27 cellular contexts compared by ENCODE assay signal in the genomic region with DNA sequence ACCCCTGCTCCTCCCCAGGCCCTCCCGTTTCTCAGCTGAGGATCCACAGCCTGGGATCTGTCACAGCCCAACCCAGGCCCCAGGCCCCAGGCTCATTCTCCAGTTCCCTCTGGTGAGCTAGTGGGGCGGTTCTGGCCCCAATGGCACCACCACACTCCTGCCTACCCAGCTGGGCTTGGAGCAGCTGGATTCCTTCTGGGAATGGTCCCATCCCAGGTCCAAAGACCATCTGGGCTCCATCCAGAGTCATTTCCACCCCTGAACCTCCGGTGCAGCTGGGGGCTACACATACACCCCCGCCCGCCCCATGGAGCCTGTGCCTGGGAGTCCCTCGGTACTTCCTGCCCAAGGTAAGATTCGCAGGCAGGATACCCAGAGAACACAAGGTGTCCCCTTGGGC.
"Had no signal": no experiment of that assay in that cellular context is flagged by ENCODE, and none has a peak within 500 bp of the region (broad histone marks: within the 10 kb centered on the region; RNA-seq: fewer than 3 reads in every experiment).

No MANE protein-coding gene starts in this region.

- H3K27ac Mint-ChIP-seq: activated naive CD4-positive, alpha-beta T cell treated with anti-CD3 and anti-CD28 coated beads, Interleukin-2, amount 10 ng/mL, durations not matched to agents 7 days and 5 days; activated naive CD8-positive, alpha-beta T cell treated with anti-CD3 and anti-CD28 coated beads, Interleukin-2, amount 10 ng/mL, durations not matched to agents 7 days and 5 days; naive B cell; stimulated activated memory B cell treated with anti-CD40 and anti-IgM and Interleukin-4, amounts not matched to agents 10 μg/mL and 1 μg/mL and 100 μg/mL, for 72 hours; T-helper 1 cell treated with Interleukin-12 subunit alpha and Interleukin-12 subunit beta and Interleukin-4 antibody, amounts not matched to agents 30 μg/mL and 1 μg/mL, for 36 hours had no signal

- H3K4me3 Mint-ChIP-seq: activated naive CD4-positive, alpha-beta T cell treated with anti-CD3 and anti-CD28 coated beads, Interleukin-2, amount 10 ng/mL, durations not matched to agents 7 days and 5 days; activated naive CD8-positive, alpha-beta T cell treated with anti-CD3 and anti-CD28 coated beads, Interleukin-2, amount 10 ng/mL, durations not matched to agents 7 days and 5 days; mesothelial cell of epicardium; naive B cell; neural crest cell; stimulated activated memory B cell treated with anti-CD40 and anti-IgM and Interleukin-4, amounts not matched to agents 10 μg/mL and 1 μg/mL and 100 μg/mL, for 72 hours; T-helper 1 cell treated with Interleukin-12 subunit alpha and Interleukin-12 subunit beta and Interleukin-4 antibody, amounts not matched to agents 30 μg/mL and 1 μg/mL, for 36 hours had no signal

- H3K9ac ChIP-seq: SK-N-SH had no signal

- H3K36me3 Mint-ChIP-seq: activated naive CD4-positive, alpha-beta T cell treated with anti-CD3 and anti-CD28 coated beads, Interleukin-2, amount 10 ng/mL, durations not matched to agents 7 days and 5 days; activated naive CD8-positive, alpha-beta T cell treated with anti-CD3 and anti-CD28 coated beads, Interleukin-2, amount 10 ng/mL, durations not matched to agents 7 days and 5 days; mesothelial cell of epicardium; naive B cell; stimulated activated memory B cell treated with anti-CD40 and anti-IgM and Interleukin-4, amounts not matched to agents 10 μg/mL and 1 μg/mL and 100 μg/mL, for 72 hours had no signal

- H3K27me3 ChIP-seq: brain microvascular endothelial cell, suprapubic skin had no signal

- H3K4me1 Mint-ChIP-seq: activated naive CD4-positive, alpha-beta T cell treated with anti-CD3 and anti-CD28 coated beads, Interleukin-2, amount 10 ng/mL, durations not matched to agents 7 days and 5 days; activated naive CD8-positive, alpha-beta T cell treated with anti-CD3 and anti-CD28 coated beads, Interleukin-2, amount 10 ng/mL, durations not matched to agents 7 days and 5 days had no signal

- H3K4me2 ChIP-seq: SK-N-SH had no signal

- H3K9me3 ChIP-seq: SK-N-SH, suprapubic skin had no signal

- ATAC-seq: activated CD4-positive, CD25-positive, alpha-beta regulatory T cell treated with anti-CD3 and anti-CD28 coated beads, Interleukin-2, amount 50 U/mL, for 24 hours; esophagus mucosa; left ventricle myocardium superior; sciatic nerve; stimulated activated memory B cell treated with anti-CD40 and anti-IgM and Interleukin-4, amounts not matched to agents 10 μg/mL and 1 μg/mL and 100 μg/mL, for 72 hours had no signal

- H3K36me3 ChIP-seq: brain microvascular endothelial cell, stomach, suprapubic skin, tibial artery had no signal

- H3K4me3 ChIP-seq: skin epidermis, stomach, suprapubic skin, tibial artery had no signal

- H3K9me3 Mint-ChIP-seq: neural crest cell had no signal

- DNase-seq: activated CD4-positive, alpha-beta T cell treated with anti-CD3 and anti-CD28 coated beads for 48 hours; activated CD4-positive, alpha-beta T cell treated with anti-CD3 and anti-CD28 coated beads, Interleukin-2, amount 50 U/mL, for 48 hours; activated CD8-positive, alpha-beta memory T cell treated with anti-CD3 and anti-CD28 coated beads for 24 hours; activated gamma-delta T cell; activated naive CD4-positive, alpha-beta T cell treated with anti-CD3 and anti-CD28 coated beads, Interleukin-2, amount 10 ng/mL, durations not matched to agents 7 days and 5 days; activated naive CD8-positive, alpha-beta T cell treated with anti-CD3 and anti-CD28 coated beads, Interleukin-2, amount 10 ng/mL, durations not matched to agents 7 days and 5 days; brain microvascular endothelial cell; cortex of kidney; foreskin fibroblast; left ventricle myocardium superior; naive B cell; SK-N-SH; stimulated activated CD4-positive, alpha-beta T cell treated with anti-CD3 and anti-CD28 coated beads, Interleukin-4, amount 100 ng/mL, for 24 hours; stomach; SW 1271; T-helper 9 cell; tibial artery had no signal

- H3K27ac ChIP-seq: brain microvascular endothelial cell, stomach, suprapubic skin, tibial artery, VCaP had no signal
